1 cellular context compared by ENCODE assay signal in the genomic region with DNA sequence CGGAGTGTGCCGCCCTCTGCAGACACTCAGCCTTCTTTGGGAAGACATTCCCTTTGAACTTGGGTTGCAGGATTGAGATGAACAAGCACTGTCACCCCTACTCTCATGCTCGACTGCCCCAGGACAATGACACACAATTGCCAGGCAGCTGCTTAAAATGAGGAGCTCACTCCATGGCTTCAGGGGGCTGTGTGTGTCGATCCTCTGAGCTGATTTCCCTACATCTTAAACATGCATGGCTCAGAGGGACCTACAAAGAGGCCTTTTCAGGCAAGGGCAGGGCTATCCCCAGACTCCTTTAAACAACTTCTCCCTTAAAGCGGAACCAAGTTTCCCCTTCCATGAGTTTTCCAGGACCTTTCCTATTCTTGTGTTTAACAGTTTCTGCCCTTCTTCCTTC.
TF ChIP-seq lines count a peak whose summit lies in the region.

No MANE protein-coding gene starts in this region.

TF ChIP-seq in SK-N-SH treated with all-trans-retinoic acid at 6 μM for 48 hours, 23 proteins besides CTCF, POLR2A, EP300 and RAD21 (continued from another document):
- TF ChIP-seq, protein P1, sequence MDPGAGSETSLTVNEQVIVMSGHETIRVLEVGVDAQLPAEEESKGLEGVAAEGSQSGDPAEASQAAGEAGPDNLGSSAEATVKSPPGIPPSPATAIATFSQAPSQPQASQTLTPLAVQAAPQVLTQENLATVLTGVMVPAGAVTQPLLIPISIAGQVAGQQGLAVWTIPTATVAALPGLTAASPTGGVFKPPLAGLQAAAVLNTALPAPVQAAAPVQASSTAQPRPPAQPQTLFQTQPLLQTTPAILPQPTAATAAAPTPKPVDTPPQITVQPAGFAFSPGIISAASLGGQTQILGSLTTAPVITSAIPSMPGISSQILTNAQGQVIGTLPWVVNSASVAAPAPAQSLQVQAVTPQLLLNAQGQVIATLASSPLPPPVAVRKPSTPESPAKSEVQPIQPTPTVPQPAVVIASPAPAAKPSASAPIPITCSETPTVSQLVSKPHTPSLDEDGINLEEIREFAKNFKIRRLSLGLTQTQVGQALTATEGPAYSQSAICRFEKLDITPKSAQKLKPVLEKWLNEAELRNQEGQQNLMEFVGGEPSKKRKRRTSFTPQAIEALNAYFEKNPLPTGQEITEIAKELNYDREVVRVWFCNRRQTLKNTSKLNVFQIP (CRISPR knock-in tag; IDR thresholded peaks at IDR 0.05; ENCODE audit: borderline replicate concordance, low read depth), result no peak
- TF ChIP-seq, protein P2, sequence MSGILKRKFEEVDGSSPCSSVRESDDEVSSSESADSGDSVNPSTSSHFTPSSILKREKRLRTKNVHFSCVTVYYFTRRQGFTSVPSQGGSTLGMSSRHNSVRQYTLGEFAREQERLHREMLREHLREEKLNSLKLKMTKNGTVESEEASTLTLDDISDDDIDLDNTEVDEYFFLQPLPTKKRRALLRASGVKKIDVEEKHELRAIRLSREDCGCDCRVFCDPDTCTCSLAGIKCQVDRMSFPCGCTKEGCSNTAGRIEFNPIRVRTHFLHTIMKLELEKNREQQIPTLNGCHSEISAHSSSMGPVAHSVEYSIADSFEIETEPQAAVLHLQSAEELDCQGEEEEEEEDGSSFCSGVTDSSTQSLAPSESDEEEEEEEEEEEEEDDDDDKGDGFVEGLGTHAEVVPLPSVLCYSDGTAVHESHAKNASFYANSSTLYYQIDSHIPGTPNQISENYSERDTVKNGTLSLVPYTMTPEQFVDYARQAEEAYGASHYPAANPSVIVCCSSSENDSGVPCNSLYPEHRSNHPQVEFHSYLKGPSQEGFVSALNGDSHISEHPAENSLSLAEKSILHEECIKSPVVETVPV (CRISPR knock-in tag; IDR thresholded peaks at IDR 0.05), result no peak
- TF ChIP-seq PPARA (CRISPR knock-in tag; IDR thresholded peaks at IDR 0.05; ENCODE audit: borderline replicate concordance), result no peak
TF ChIP-seq in SK-N-SH treated with all-trans-retinoic acid at 6 μM for 48 hours: peak in this region for 0.
